Comparison of ENCODE assay signal across 7 cellular contexts in genomic region chr6:57799703-57800479, GRCh38.
DNase-seq lines count a peak whose midpoint lies in the region; ATAC-seq and TF ChIP-seq lines count a peak whose summit lies in the region.
"Not testable (repeated sequence)": the region's sequence is repeated elsewhere in the genome, so short reads cannot be mapped to it uniquely, and the experiment has no call there.

No MANE protein-coding gene starts in this region.

- not testable (repeated sequence) for H3K9me3 Mint-ChIP-seq in WTC11

- H2BK120ac ChIP-seq in trophoblast cell (ENCODE audit: insufficient read depth, low read length, poor library complexity): not testable (repeated sequence)

- POLR2A ChIA-PET in WTC11 (lab: Charles Lee): not testable (repeated sequence)

- H2BK5ac ChIP-seq in trophoblast cell (ENCODE audit: low read depth, low read length, poor library complexity): not testable (repeated sequence)

- not testable (repeated sequence) for H3K27ac ChIP-seq in esophagus muscularis mucosa (replicated peaks in 1 of 4); trophoblast cell (ENCODE audit: low read depth, low read length)

- not testable (repeated sequence) for H2BK12ac ChIP-seq in trophoblast cell (ENCODE audit: low read length)

- WGBS in esophagus muscularis mucosa: 4% methylated on average over 38 of the region's 38 CpGs
- no CpG with 5 or more reads among the region's 38 CpGs for WGBS in trophoblast cell (ENCODE audit: extremely low coverage, insufficient coverage, insufficient read length)

- peaks cover 0 to 43% (median 7%) of the 10 kb centered on the region in 4 donors for H3K27me3 ChIP-seq in esophagus muscularis mucosa
- H3K27me3 ChIP-seq in trophoblast cell (ENCODE audit: insufficient read depth, low read length): not testable (repeated sequence)

- H3K36me3 ChIP-seq in esophagus muscularis mucosa; trophoblast cell (ENCODE audit: control insufficient read depth in 1 of 2, insufficient read depth in 2 of 2, low read length in 2 of 2): not testable (repeated sequence)

- CTCF ChIA-PET in WTC11 (lab: Charles Lee): not testable (repeated sequence)

- peaks cover 76% of the 10 kb centered on the region for H3K27me3 Mint-ChIP-seq in WTC11 (ENCODE audit: low read depth)

- DNase-seq in GM04503 (ENCODE audit: low read depth) (peak; percentile 2), HT1080 (ENCODE audit: low read depth) (peak; percentile 87), WTC11 (ENCODE audit: low spot score) (peak; percentile 76), iris pigment epithelial cell (ENCODE audit: low read depth) (peak; percentile 73)
- DNase-seq in astrocyte of the cerebellum (ENCODE audit: low read depth); esophagus muscularis mucosa (ENCODE audit: extremely low spot score); trophoblast cell: not testable (repeated sequence)

- not testable (repeated sequence) for H3K4me1 Mint-ChIP-seq in WTC11

- not testable (repeated sequence) for TF ChIP-seq POLR2A in esophagus muscularis mucosa (IDR thresholded peaks at IDR 0.05; ENCODE audit: low read depth)

- H2AK5ac ChIP-seq in trophoblast cell (ENCODE audit: low read length): not testable (repeated sequence)

- ATAC-seq in WTC11: peak; percentile 98

- H3K23ac ChIP-seq in trophoblast cell (ENCODE audit: low read length): not testable (repeated sequence)

- not testable (repeated sequence) for H2AFZ ChIP-seq in trophoblast cell (ENCODE audit: insufficient read depth, low read length, poor library complexity)

- not testable (repeated sequence) for H3K9me3 ChIP-seq in esophagus muscularis mucosa; trophoblast cell (ENCODE audit: insufficient read depth, low read depth, low read length)

- H3K4ac ChIP-seq in trophoblast cell (ENCODE audit: low read depth, low read length): not testable (repeated sequence)

- H3K14ac ChIP-seq in trophoblast cell (ENCODE audit: low read length): not testable (repeated sequence)

- H3K79me2 ChIP-seq in trophoblast cell (ENCODE audit: control insufficient read depth, insufficient read depth, low read length, poor library complexity): not testable (repeated sequence)

- in situ Hi-C loops in astrocyte of the cerebellum (cut with HindIII; ENCODE audit: low sequenced_read_pairs): not testable (repeated sequence)

- not testable (repeated sequence) for TF ChIP-seq CTCF in WTC11 (IDR thresholded peaks at IDR 0.05); astrocyte of the cerebellum (IDR thresholded peaks at IDR 0.05; ENCODE audit: low read depth, low read length, missing control alignments); esophagus muscularis mucosa (IDR thresholded peaks at IDR 0.05)

- not testable (repeated sequence) for H3K36me3 Mint-ChIP-seq in WTC11

- H4K8ac ChIP-seq in trophoblast cell (ENCODE audit: low read depth, low read length): not testable (repeated sequence)

- TF ChIP-seq EP300 in esophagus muscularis mucosa (IDR thresholded peaks at IDR 0.05): not testable (repeated sequence)

- H3K4me3 ChIP-seq in astrocyte of the cerebellum (ENCODE audit: low read depth, low read length): peak overlapping the region; percentile 34
- peak overlapping the region in 3 of 4 donors; percentile 15 to 30 (median 20) for H3K4me3 ChIP-seq in esophagus muscularis mucosa
- H3K4me3 ChIP-seq in trophoblast cell (ENCODE audit: low read depth, low read length): not testable (repeated sequence)

- H3K4me1 ChIP-seq in esophagus muscularis mucosa: peaks cover 0 to 10% (median 7%) of the 10 kb centered on the region in 4 donors
- not testable (repeated sequence) for H3K4me1 ChIP-seq in trophoblast cell (ENCODE audit: control insufficient read depth in 1 of 2, insufficient read depth in 2 of 2, low read length in 2 of 2)

- not testable (repeated sequence) for H4K91ac ChIP-seq in trophoblast cell (ENCODE audit: low read depth, low read length)

- H4K12ac ChIP-seq in trophoblast cell (ENCODE audit: low read depth, low read length): not testable (repeated sequence)

- not testable (repeated sequence) for H3K9ac ChIP-seq in trophoblast cell (ENCODE audit: low read length)

- H3K79me1 ChIP-seq in trophoblast cell (ENCODE audit: low read length): not testable (repeated sequence)

- intact Hi-C loops in esophagus muscularis mucosa (cut with DNase I): not testable (repeated sequence)

- H3K27ac Mint-ChIP-seq in WTC11: not testable (repeated sequence)

- peak overlapping the region; percentile 95 for H3K4me3 Mint-ChIP-seq in WTC11

- not testable (repeated sequence) for H3K18ac ChIP-seq in trophoblast cell (ENCODE audit: low read length)

- peak overlapping the region; percentile 20 for H3K4me2 ChIP-seq in trophoblast cell (ENCODE audit: low read length)

TF ChIP-seq in WTC11, 78 proteins besides CTCF, POLR2A, EP300 and RAD21:
- peak; percentile 80; the same call in 1 of the 2 replicates for TF ChIP-seq HMGXB4 (CRISPR knock-in tag; IDR thresholded peaks at IDR 0.05)
